ENCODE assay signal across 1 cellular context in the genomic region with DNA sequence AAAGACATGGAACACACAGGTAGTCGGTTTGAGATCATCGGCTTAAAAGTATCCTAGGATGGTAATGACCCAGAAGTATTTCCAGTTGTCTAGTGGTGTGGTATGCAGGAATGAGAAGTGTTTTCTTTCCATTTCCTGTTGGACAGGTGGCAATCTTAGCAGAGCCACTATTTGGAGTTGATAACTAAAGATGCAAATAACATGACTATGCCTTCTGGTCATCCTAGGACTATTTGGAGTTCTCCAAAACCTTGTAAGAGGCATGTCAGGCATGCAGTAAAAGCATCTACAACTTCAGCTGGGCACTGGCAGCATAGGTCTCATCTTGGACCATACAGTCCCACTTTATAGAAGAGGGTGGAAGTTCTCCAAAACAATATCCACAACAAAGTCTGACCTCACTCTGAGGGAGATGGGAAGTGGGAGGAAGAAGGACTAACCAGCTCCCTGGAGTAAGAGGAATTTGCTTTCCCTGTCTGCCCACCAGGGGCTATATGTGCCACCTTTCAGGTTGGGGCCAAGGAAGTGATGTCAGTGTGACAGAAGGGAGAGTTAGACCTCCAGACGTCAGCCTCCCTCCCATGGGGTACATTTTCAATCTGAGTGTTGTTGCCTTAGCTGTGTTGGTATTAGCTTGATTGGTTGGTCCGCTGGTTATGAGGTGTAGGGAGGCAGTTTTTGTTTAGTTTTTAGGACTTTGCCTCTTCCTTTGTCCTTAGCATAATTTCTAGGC.
TF ChIP-seq lines count a peak whose summit lies in the region.

No MANE protein-coding gene starts in this region.

TF ChIP-seq in IMR-90, 13 proteins besides CTCF, POLR2A, EP300 and RAD21:
- no peak for TF ChIP-seq MAFK (IDR thresholded peaks at IDR 0.05; ENCODE audit: low read depth, low read length)
